ENCODE assay signal across 13 cellular contexts in the genomic region with DNA sequence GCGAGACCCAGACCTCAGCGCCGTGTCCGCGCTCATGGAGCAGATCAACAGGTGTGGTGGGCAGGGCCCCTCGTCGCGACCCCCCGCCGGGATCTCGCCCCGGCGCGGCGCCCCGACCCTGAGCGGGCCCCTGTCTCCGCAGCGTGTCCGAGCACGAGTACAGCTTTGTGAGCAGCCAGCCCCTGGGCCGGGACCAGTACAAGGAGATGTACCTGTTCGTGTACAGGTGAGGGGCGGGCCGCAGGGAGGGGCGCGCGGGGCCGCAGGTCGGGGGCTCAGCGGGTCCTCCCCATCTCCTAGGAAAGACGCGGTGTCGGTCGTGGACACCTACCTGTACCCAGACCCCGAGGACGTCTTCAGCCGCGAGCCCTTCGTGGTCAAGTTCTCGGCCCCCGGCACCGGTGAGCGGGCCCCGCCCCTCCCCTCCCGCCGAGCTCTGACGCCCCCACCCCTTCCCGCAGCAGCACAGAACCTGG. TPM values are rescaled to one million over a fixed set of nuclear protein-coding genes. Genes with fewer than 3 reads are reported as not detected.
DNase-seq lines count a peak whose midpoint lies in the region; ATAC-seq and TF ChIP-seq lines count a peak whose summit lies in the region.
"Had no signal": no experiment of that assay in that cellular context is flagged by ENCODE, and none has a peak within 500 bp of the region (broad histone marks: within the 10 kb centered on the region; RNA-seq: fewer than 3 reads in every experiment).

No MANE protein-coding gene starts in this region.

- H3K4me3 Mint-ChIP-seq in nephron progenitor cell: peak overlapping the region; percentile 54
- H3K4me3 Mint-ChIP-seq: CD4-positive, alpha-beta memory T cell had no signal

- WGBS in ectodermal cell, 2 experiments: 8 to 9% methylated on average over 49 of the region's 49 CpGs

- peaks cover 33% of the 10 kb centered on the region for H3K27me3 Mint-ChIP-seq in nephron progenitor cell (ENCODE audit: low read depth, poor library complexity)
- H3K27me3 Mint-ChIP-seq: CD4-positive, alpha-beta memory T cell had no signal

- DNase-seq in H7 (peak; percentile 88), nephron progenitor cell (no peak)
- DNase-seq: CD4-positive, alpha-beta memory T cell; GOT3; kidney glomerular epithelial cell; OCI-M1; stimulated activated CD4-positive, alpha-beta T cell treated with anti-CD3 and anti-CD28 coated beads, Interleukin-4, amount 100 ng/mL, for 1 hour had no signal

- no peak for TF ChIP-seq CTCF in nephron progenitor cell (IDR thresholded peaks at IDR 0.05)

- H3K27ac Mint-ChIP-seq in nephron progenitor cell: no peak overlapping the region
- H3K27ac Mint-ChIP-seq: CD4-positive, alpha-beta memory T cell had no signal

- H3K4me1 Mint-ChIP-seq in nephron progenitor cell: no peaks in the 10 kb centered on the region

- ATAC-seq in GM18511 (IDR thresholded peaks at IDR 0.05; ENCODE audit: unreplicated experiment) (no peak), HG02938 (IDR thresholded peaks at IDR 0.05; ENCODE audit: unreplicated experiment) (no peak), HG03139 (IDR thresholded peaks at IDR 0.05; ENCODE audit: unreplicated experiment) (no peak)

- H3K27me3 ChIP-seq in H7 (ENCODE audit: control insufficient read depth, insufficient read depth, low read length) (peaks cover 22% of the 10 kb centered on the region), ectodermal cell (ENCODE audit: control insufficient read depth, insufficient read depth, low read length, poor library complexity, severe bottlenecking) (peaks cover 32% of the 10 kb centered on the region)
- H3K27me3 ChIP-seq: ovary had no signal

- no peak overlapping the region for H3K27ac ChIP-seq in ectodermal cell (ENCODE audit: insufficient read depth, low read depth, low read length, poor library complexity, severe bottlenecking)
- H3K27ac ChIP-seq: KMS-11, ovary had no signal

- peaks cover 9% of the 10 kb centered on the region for H3K36me3 Mint-ChIP-seq in nephron progenitor cell (ENCODE audit: low read depth)

- H3K9me3 ChIP-seq in ectodermal cell (ENCODE audit: control insufficient read depth, low read length): no peaks in the 10 kb centered on the region

- H3K4me1 ChIP-seq in ectodermal cell (ENCODE audit: control insufficient read depth, insufficient read depth, low read length): peaks cover 13% of the 10 kb centered on the region

- no peaks in the 10 kb centered on the region for H3K9me3 Mint-ChIP-seq in nephron progenitor cell
- H3K9me3 Mint-ChIP-seq: CD4-positive, alpha-beta memory T cell had no signal

- H3K36me3 ChIP-seq in H7 (replicated peaks; ENCODE audit: control insufficient read depth, insufficient read depth, low read length) (no peaks in the 10 kb centered on the region), ectodermal cell (ENCODE audit: control insufficient read depth, insufficient read depth, low read length) (peaks cover 18% of the 10 kb centered on the region)
- H3K36me3 ChIP-seq: ovary had no signal

- H3K4me3 ChIP-seq in H7 (ENCODE audit: insufficient read depth, low read depth, low read length) (peak overlapping the region; percentile 33), ectodermal cell (ENCODE audit: insufficient read depth, low read depth, low read length) (peak overlapping the region; percentile 30)
- H3K4me3 ChIP-seq: ovary had no signal

RNA-seq across cellular contexts. Expression of a gene that starts 0.9 kb away (rescaled TPM):
- total RNA-seq in H7 (2014; rRNA removed; shearing (Covaris generic)): 0.48 and 0.69 TPM in 2 replicates
- polyA plus RNA-seq in ectodermal cell (2013, experiment 1 of 4): 0.87 TPM
- 0.68 TPM for polyA plus RNA-seq in ectodermal cell (2013, experiment 2 of 4)
- 0.27 TPM for polyA plus RNA-seq in ectodermal cell (2013, experiment 3 of 4)
- polyA plus RNA-seq in ectodermal cell (2013, experiment 4 of 4): 0.53 TPM
- polyA plus RNA-seq: CD4-positive, alpha-beta memory T cell had no signal

RNA-seq across cellular contexts. Expression of a gene that starts 13.7 kb away (rescaled TPM):
- total RNA-seq in H7 (2014; rRNA removed; shearing (Covaris generic)): 33.4 and 36.8 TPM in 2 replicates
- 24.2 TPM for polyA plus RNA-seq in ectodermal cell (2013, experiment 1 of 4)
- polyA plus RNA-seq in ectodermal cell (2013, experiment 2 of 4): 22.2 TPM
- polyA plus RNA-seq in ectodermal cell (2013, experiment 3 of 4): 21.0 TPM
- polyA plus RNA-seq in ectodermal cell (2013, experiment 4 of 4): 24.4 TPM

RNA-seq across cellular contexts. Expression of a gene that starts 14.3 kb away (rescaled TPM):
- 115 and 122 TPM in 2 replicates for total RNA-seq in H7 (2014; rRNA removed; shearing (Covaris generic))
- 101 TPM for polyA plus RNA-seq in ectodermal cell (2013, experiment 1 of 4)
- polyA plus RNA-seq in ectodermal cell (2013, experiment 2 of 4): 106 TPM
- 115 TPM for polyA plus RNA-seq in ectodermal cell (2013, experiment 3 of 4)
- polyA plus RNA-seq in ectodermal cell (2013, experiment 4 of 4): 115 TPM

RNA-seq across cellular contexts. Expression of a gene that starts 22.5 kb away (rescaled TPM):
- total RNA-seq in H7 (2014; rRNA removed; shearing (Covaris generic)): 42.5 and 57.4 TPM in 2 replicates
- polyA plus RNA-seq in ectodermal cell (2013, experiment 1 of 4): 29.8 TPM
- polyA plus RNA-seq in ectodermal cell (2013, experiment 2 of 4): 35.6 TPM
- polyA plus RNA-seq in ectodermal cell (2013, experiment 3 of 4): 31.4 TPM
- polyA plus RNA-seq in ectodermal cell (2013, experiment 4 of 4): 34.6 TPM

RNA-seq across cellular contexts. Expression of a gene that starts 26.5 kb away (rescaled TPM):
- total RNA-seq in H7 (2014; rRNA removed; shearing (Covaris generic)): 3.9 and 7.4 TPM in 2 replicates
- polyA plus RNA-seq in ectodermal cell (2013, experiment 1 of 4): 18.1 TPM
- 17.1 TPM for polyA plus RNA-seq in ectodermal cell (2013, experiment 2 of 4)
- 15.4 TPM for polyA plus RNA-seq in ectodermal cell (2013, experiment 3 of 4)
- 17.4 TPM for polyA plus RNA-seq in ectodermal cell (2013, experiment 4 of 4)
